ENCODE assay signal across 1 cellular context in genomic region chr9:136700959-136701664, GRCh38.
TF ChIP-seq lines count a peak whose summit lies in the region.

No MANE protein-coding gene starts in this region.

TF ChIP-seq in SK-N-SH, 30 proteins besides CTCF, POLR2A, EP300 and RAD21:
- no peak for TF ChIP-seq MAX (IDR thresholded peaks at IDR 0.05; ENCODE audit: low read depth)
- TF ChIP-seq TEAD4 (IDR thresholded peaks at IDR 0.05; ENCODE audit: borderline replicate concordance, insufficient read depth): no peak
- no peak for TF ChIP-seq FOXM1 (IDR thresholded peaks at IDR 0.05; ENCODE audit: low read depth)
- no peak for TF ChIP-seq SIN3A (IDR thresholded peaks at IDR 0.05; ENCODE audit: borderline replicate concordance, low read depth, low read length)
- no peak for TF ChIP-seq PBX3 (IDR thresholded peaks at IDR 0.05)
- no peak for TF ChIP-seq REST (IDR thresholded peaks at IDR 0.05; ENCODE audit: low read depth, low read length)
- no peak for TF ChIP-seq GATA2 (CRISPR knock-in tag; IDR thresholded peaks at IDR 0.05)
- TF ChIP-seq ELF1 (IDR thresholded peaks at IDR 0.05): no peak
- TF ChIP-seq FOSL2 (IDR thresholded peaks at IDR 0.05; ENCODE audit: borderline replicate concordance, low read depth): no peak
- no peak for TF ChIP-seq RFX5 (IDR thresholded peaks at IDR 0.05; ENCODE audit: low read length)
- TF ChIP-seq USF2 (IDR thresholded peaks at IDR 0.05; ENCODE audit: borderline replicate concordance, low read depth, low read length): no peak
- no peak for TF ChIP-seq MEF2A (IDR thresholded peaks at IDR 0.05; ENCODE audit: borderline replicate concordance, low read depth)
- no peak for TF ChIP-seq POLR2AphosphoS5 (IDR thresholded peaks at IDR 0.05; ENCODE audit: low read depth, low read length)
- no peak for TF ChIP-seq ZBTB33 (IDR thresholded peaks at IDR 0.05; ENCODE audit: borderline replicate concordance, low read depth)
- TF ChIP-seq TAF1 (IDR thresholded peaks at IDR 0.05; ENCODE audit: borderline replicate concordance, low read depth, low read length): no peak
- no peak for TF ChIP-seq RCOR1 (IDR thresholded peaks at IDR 0.05; ENCODE audit: low read length)
- no peak for TF ChIP-seq CHD2 (IDR thresholded peaks at IDR 0.05; ENCODE audit: low read length, partially characterized antibody)
- no peak for TF ChIP-seq NFIC (IDR thresholded peaks at IDR 0.05; ENCODE audit: borderline replicate concordance)
